22 cellular contexts compared by ENCODE assay signal in the genomic region with DNA sequence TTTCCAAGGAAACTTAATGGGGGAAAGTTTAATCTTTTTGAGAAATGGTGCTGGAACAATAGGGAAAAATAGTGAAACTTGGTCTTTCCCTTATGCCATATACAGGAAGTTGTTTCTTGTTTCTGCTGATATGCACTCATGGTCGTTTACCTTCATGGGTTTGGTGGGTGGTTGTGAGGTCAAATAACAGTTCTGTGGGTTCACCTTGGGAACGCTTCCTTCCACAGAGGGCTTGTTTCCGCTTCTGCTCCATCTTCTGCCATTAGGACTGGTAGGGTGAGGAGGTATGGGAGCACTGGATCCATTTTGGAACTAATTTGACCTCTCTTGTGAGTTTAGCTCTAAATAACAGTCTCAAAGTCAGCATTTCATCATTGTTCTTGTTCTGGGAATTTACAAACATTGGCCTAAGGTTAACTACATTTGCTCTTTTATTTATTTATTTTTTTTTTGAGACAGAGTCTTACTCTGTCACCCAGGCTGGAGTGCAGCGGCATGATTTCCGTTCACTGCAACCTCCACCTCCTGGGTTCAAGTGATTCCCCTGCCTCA. TPM values are rescaled to one million over a fixed set of nuclear protein-coding genes. Genes with fewer than 3 reads are reported as not detected.
DNase-seq lines count a peak whose midpoint lies in the region; ATAC-seq, FAIRE-seq and TF ChIP-seq lines count a peak whose summit lies in the region.
"Had no signal": no experiment of that assay in that cellular context is flagged by ENCODE, and none has a peak within 500 bp of the region (broad histone marks: within the 10 kb centered on the region; RNA-seq: fewer than 3 reads in every experiment).

No MANE protein-coding gene starts in this region.

- no peaks in the 10 kb centered on the region for H3K79me2 ChIP-seq in DND-41 (ENCODE audit: insufficient read depth, low read length)
- H3K79me2 ChIP-seq in K562 (ENCODE audit: control insufficient read depth, insufficient read depth, low read length): no peaks in the 10 kb centered on the region

- FAIRE-seq in K562 (lab: Jason Lieb, UNC): no peak
- FAIRE-seq: A549, G401.6, GM12892 had no signal

- 69% methylated on average over 5 of the region's 5 CpGs for WGBS in K562 (ENCODE audit: insufficient coverage, low coverage, missing lambda C conversion rate)
- WGBS in right lobe of liver (ENCODE audit: insufficient coverage, low coverage, low lambda C conversion rate, missing lambda C conversion rate): 53% methylated on average over 4 of the region's 5 CpGs

- TF ChIP-seq RAD21 in K562 (CRISPR knock-in tag; conservative IDR thresholded peaks at IDR 0.05 in 1 of 2, IDR thresholded peaks at IDR 0.05 in 1 of 2): no peak

- no TSS peak for BruUV-seq in K562 (replicated peaks; lab: Mats Ljungman, UMichigan)

- H4K20me1 ChIP-seq in BLaER1: no peaks in the 10 kb centered on the region
- H4K20me1 ChIP-seq in DND-41 (ENCODE audit: insufficient read depth, low read length): no peaks in the 10 kb centered on the region
- no peaks in the 10 kb centered on the region for H4K20me1 ChIP-seq in K562 (replicated peaks; ENCODE audit: control insufficient read depth, insufficient read depth, low read length)

- DNase-seq in DND-41 (no peak), K562 (ENCODE audit: extremely low read depth in 1 of 4, low spot score in 3 of 4) (no peak), right lobe of liver (no peak), colonic mucosa (no peak), pons (ENCODE audit: low spot score) (no peak)
- DNase-seq in activated naive CD4-positive, alpha-beta T cell treated with anti-CD3 and anti-CD28 coated beads, Interleukin-2, amount 50 U/mL, for 16 hours: no peak
- DNase-seq: 8988T; ACHN; AML-193; BE2C; Calu3; CD4-positive, CD25-positive, alpha-beta regulatory T cell; COR-L47; DMS53; DMS79 treated with DMSO at 0.1 percent for 48 hours; HFFc6 had no signal

- H3K27ac ChIP-seq in BLaER1: no peak overlapping the region
- H3K27ac ChIP-seq in DND-41 (ENCODE audit: low read length): no peak overlapping the region
- H3K27ac ChIP-seq in K562 (ENCODE audit: extremely low read depth, low read depth, low read length): no peak overlapping the region
- no peak overlapping the region for H3K27ac ChIP-seq in right lobe of liver
- H3K27ac ChIP-seq in colonic mucosa: no peak overlapping the region
- H3K27ac ChIP-seq: A549, C4-2B had no signal

- H3K4me1 ChIP-seq in BLaER1 (peaks cover 29% of the 10 kb centered on the region), DND-41 (ENCODE audit: insufficient read depth, low read length) (no peaks in the 10 kb centered on the region), K562 (replicated peaks in 1 of 2; ENCODE audit: control insufficient read depth in 2 of 2, insufficient read depth in 2 of 2, low read length in 2 of 2) (no peaks in the 10 kb centered on the region; a peak in 1 of 5 replicates), right lobe of liver (peaks cover 0 to 10% (median 0%) of the 10 kb centered on the region in 4 donors), colonic mucosa (peaks cover 3% of the 10 kb centered on the region)
- H3K4me1 ChIP-seq: A549, BE2C, HAP-1 had no signal

- H3K9me3 ChIP-seq in BLaER1 (no peaks in the 10 kb centered on the region), DND-41 (ENCODE audit: insufficient read depth, low read length, severe bottlenecking) (no peaks in the 10 kb centered on the region), K562 (replicated peaks; ENCODE audit: control insufficient read depth, insufficient read depth, low read depth, low read length) (no peaks in the 10 kb centered on the region), right lobe of liver (no peaks in the 10 kb centered on the region), colonic mucosa (no peaks in the 10 kb centered on the region)
- H3K9me3 ChIP-seq: A549, BE2C, HAP-1 had no signal

- H2AFZ ChIP-seq in DND-41 (ENCODE audit: low read depth, low read length) (peak overlapping the region; percentile 10; the same call in 1 of the 2 replicates), K562 (ENCODE audit: low read depth, low read length) (peak overlapping the region; percentile 83)

- intact Hi-C loops in K562 (cut with micrococcal nuclease) (no loop called here), right lobe of liver (cut with DNase I) (no loop called here), colonic mucosa (cut with DNase I) (no loop called here)

- peak overlapping the region; percentile 40 for H3K4me2 ChIP-seq in BLaER1
- H3K4me2 ChIP-seq in DND-41 (ENCODE audit: insufficient read depth, low read length): no peak overlapping the region
- H3K4me2 ChIP-seq in K562 (ENCODE audit: insufficient read depth, low read length): no peak overlapping the region

- in situ Hi-C loops in K562 (cut with MboI): no loop called here

- CTCF ChIA-PET in K562 (lab: Yijun Ruan, JAX; ENCODE audit: low intra/inter-chr PET ratio): no interaction called here

- H3K9ac ChIP-seq in BLaER1 (no peak overlapping the region), DND-41 (ENCODE audit: low read depth, low read length) (no peak overlapping the region), K562 (ENCODE audit: insufficient read depth in 1 of 2, low read depth in 2 of 2, low read length in 2 of 2) (no peak overlapping the region), colonic mucosa (ENCODE audit: low read depth in 2 of 2, low read length in 2 of 2) (no peak overlapping the region)

- TF ChIP-seq POLR2A in K562 (conservative IDR thresholded peaks at IDR 0.05) (no peak), right lobe of liver (IDR thresholded peaks at IDR 0.05) (no peak)

- ATAC-seq in DND-41 (ENCODE audit: insufficient read depth, low read depth) (no peak), K562 (no peak), right lobe of liver (peak; percentile 52 to 74 (median 63))

- H3K27me3 ChIP-seq in BLaER1 (no peaks in the 10 kb centered on the region), DND-41 (ENCODE audit: insufficient read depth, low read length, poor library complexity) (no peaks in the 10 kb centered on the region), K562 (ENCODE audit: control insufficient read depth in 2 of 2, insufficient read depth in 2 of 2, low read length in 2 of 2) (no peaks in the 10 kb centered on the region; a peak in 1 of 5 replicates), right lobe of liver (no peaks in the 10 kb centered on the region), colonic mucosa (no peaks in the 10 kb centered on the region)

- H3K9me1 ChIP-seq in K562 (ENCODE audit: control insufficient read depth, insufficient read depth, low read length): no peaks in the 10 kb centered on the region

- TF ChIP-seq EP300 in K562 (IDR thresholded peaks at IDR 0.05; ENCODE audit: low read length): no peak

- TF ChIP-seq CTCF in DND-41 (IDR thresholded peaks at IDR 0.05; ENCODE audit: borderline replicate concordance, extremely low read depth, low read length, poor library complexity, severe bottlenecking) (no peak), K562 (IDR thresholded peaks at IDR 0.05 in 2 of 3, conservative IDR thresholded peaks at IDR 0.05 in 1 of 3; ENCODE audit: insufficient read depth in 2 of 3, low read depth in 1 of 3, low read length in 3 of 3) (no peak), right lobe of liver (IDR thresholded peaks at IDR 0.05) (no peak), colonic mucosa (IDR thresholded peaks at IDR 0.05) (no peak)

- H3K36me3 ChIP-seq in BLaER1 (no peaks in the 10 kb centered on the region), DND-41 (ENCODE audit: insufficient read depth, low read length) (no peaks in the 10 kb centered on the region), K562 (ENCODE audit: control insufficient read depth, insufficient read depth, low read length) (no peaks in the 10 kb centered on the region), right lobe of liver (no peaks in the 10 kb centered on the region), colonic mucosa (no peaks in the 10 kb centered on the region)
- H3K36me3 ChIP-seq: BE2C, HAP-1 had no signal

- POLR2A ChIA-PET in K562 (lab: Yijun Ruan, JAX): interaction anchor here (0.6 to 1.4 kb wide), 3 partner anchors 21 to 69 kb away, joined by 3 read pairs; no protein-coding TSS in a partner anchor

- H3K4me3 ChIP-seq in BLaER1: no peak overlapping the region
- no peak overlapping the region for H3K4me3 ChIP-seq in DND-41 (ENCODE audit: low read depth in 1 of 2, low read length in 2 of 2)
- H3K4me3 ChIP-seq in K562: no peak overlapping the region
- no peak overlapping the region for H3K4me3 ChIP-seq in right lobe of liver
- no peak overlapping the region for H3K4me3 ChIP-seq in colonic mucosa
- H3K4me3 ChIP-seq: A549, HAP-1 had no signal

RNA-seq across cellular contexts. Expression of gene RELA, which starts 17.6 kb away (rescaled TPM):
- total RNA-seq in K562 (2011; cell fraction: chromatin; rRNA removed; ENCODE audit: low replicate concordance): 79.5 and 201 TPM in 2 replicates
- total RNA-seq in K562 (2011; cell fraction: nucleolus; rRNA removed): 107 and 114 TPM in 2 replicates
- total RNA-seq in K562 (2011; cell fraction: nucleoplasm; rRNA removed): 101 and 117 TPM in 2 replicates
- total RNA-seq in K562 (2014; rRNA removed) (33.4 and 37.6 TPM in 2 replicates), K562 (2014; rRNA removed; fragmentation: Illumina TruSeq; extraction: Trizol) (13.6 and 14.2 TPM in 2 replicates), K562 (2015; rRNA removed; fragmentation: Illumina TruSeq; extraction: Trizol) (20.6 and 21.0 TPM in 2 replicates), K562 (2021) (52.2 and 62.0 TPM in 2 replicates), right lobe of liver (10 to 100 TPM; 27.8 to 51.1 (median 41.9) TPM), colonic mucosa (10 to 100 TPM; 58.7 to 68.3 TPM)
- polyA plus RNA-seq in K562 (2011; rRNA removed) (17.0 and 30.8 TPM in 2 replicates), K562 (2014; fragmentation: Illumina TruSeq; extraction: Trizol) (46.8 and 67.4 TPM in 2 replicates), K562 (2014; fragmentation: Nextera tagmentation; extraction: Ambion mirVana) (1 to 10 TPM; 6.0 to 6.4 TPM), K562 (2014; rRNA removed) (30.1 and 31.1 TPM in 2 replicates)
- 15.4 and 23.1 TPM in 2 replicates for polyA plus RNA-seq in K562 (2011; cell fraction: cytosol; rRNA removed)
- 129 and 168 TPM in 2 replicates for polyA plus RNA-seq in K562 (2011; cell fraction: nucleus; rRNA removed)
- 45.8 and 53.1 TPM in 2 replicates for polyA plus RNA-seq in K562 (2012)
- polyA minus RNA-seq in K562 (2011; rRNA and poly(A)+ RNA removed): 24.3 and 24.4 TPM in 2 replicates
- polyA minus RNA-seq in K562 (2011; cell fraction: cytosol; rRNA and poly(A)+ RNA removed): 25.8 and 34.8 TPM in 2 replicates
- 58.0 and 73.5 TPM in 2 replicates for polyA minus RNA-seq in K562 (2011; cell fraction: nucleus; rRNA and poly(A)+ RNA removed)

RNA-seq across cellular contexts. Expression of gene KAT5, which starts 31.8 kb away (rescaled TPM):
- 44.9 and 134 TPM in 2 replicates for total RNA-seq in K562 (2011; cell fraction: chromatin; rRNA removed; ENCODE audit: low replicate concordance)
- total RNA-seq in K562 (2011; cell fraction: nucleolus; rRNA removed): 81.0 and 82.1 TPM in 2 replicates
- total RNA-seq in K562 (2011; cell fraction: nucleoplasm; rRNA removed): 51.7 and 58.3 TPM in 2 replicates
- total RNA-seq in K562 (2014; rRNA removed) (59.6 and 74.1 TPM in 2 replicates), K562 (2014; rRNA removed; fragmentation: Illumina TruSeq; extraction: Trizol) (28.8 and 34.4 TPM in 2 replicates), K562 (2015; rRNA removed; fragmentation: Illumina TruSeq; extraction: Trizol) (52.7 and 57.5 TPM in 2 replicates), K562 (2021) (68.3 and 76.8 TPM in 2 replicates), right lobe of liver (10 to 100 TPM; 17.8 to 30.4 (median 24.0) TPM), colonic mucosa (10 to 100 TPM; 65.3 to 83.4 TPM)
- polyA plus RNA-seq in K562 (2011; rRNA removed) (42.4 and 57.9 TPM in 2 replicates), K562 (2014; fragmentation: Illumina TruSeq; extraction: Trizol) (63.3 and 66.5 TPM in 2 replicates), K562 (2014; fragmentation: Nextera tagmentation; extraction: Ambion mirVana) (10 to 100 TPM in 1 of 2 experiments, 1 to 10 TPM in 1; 3.6 to 12.9 TPM), K562 (2014; rRNA removed) (68.4 and 75.4 TPM in 2 replicates)
- 44.4 and 53.1 TPM in 2 replicates for polyA plus RNA-seq in K562 (2011; cell fraction: cytosol; rRNA removed)
- polyA plus RNA-seq in K562 (2011; cell fraction: nucleus; rRNA removed): 70.2 and 76.3 TPM in 2 replicates
- polyA plus RNA-seq in K562 (2012): 52.3 and 56.9 TPM in 2 replicates
- polyA minus RNA-seq in K562 (2011; rRNA and poly(A)+ RNA removed): 47.1 and 62.6 TPM in 2 replicates
- polyA minus RNA-seq in K562 (2011; cell fraction: cytosol; rRNA and poly(A)+ RNA removed): 27.5 and 38.4 TPM in 2 replicates
- 32.3 and 44.0 TPM in 2 replicates for polyA minus RNA-seq in K562 (2011; cell fraction: nucleus; rRNA and poly(A)+ RNA removed)

RNA-seq across cellular contexts. Expression of gene RNASEH2C, which starts 40.3 kb away (rescaled TPM):
- 43.1 and 99.3 TPM in 2 replicates for total RNA-seq in K562 (2011; cell fraction: chromatin; rRNA removed; ENCODE audit: low replicate concordance)
- total RNA-seq in K562 (2011; cell fraction: nucleolus; rRNA removed): 62.9 and 67.9 TPM in 2 replicates
- total RNA-seq in K562 (2011; cell fraction: nucleoplasm; rRNA removed): 55.1 and 61.4 TPM in 2 replicates
- total RNA-seq in K562 (2014; rRNA removed) (64.4 and 78.1 TPM in 2 replicates), K562 (2014; rRNA removed; fragmentation: Illumina TruSeq; extraction: Trizol) (9.0 and 11.7 TPM in 2 replicates), K562 (2015; rRNA removed; fragmentation: Illumina TruSeq; extraction: Trizol) (15.1 and 15.6 TPM in 2 replicates), K562 (2021) (78.2 and 87.2 TPM in 2 replicates), right lobe of liver (10 to 100 TPM; 16.8 to 39.1 (median 26.1) TPM), colonic mucosa (10 to 100 TPM; 26.1 to 58.1 TPM)
- polyA plus RNA-seq in K562 (2011; rRNA removed) (33.2 and 33.8 TPM in 2 replicates), K562 (2014; fragmentation: Illumina TruSeq; extraction: Trizol) (15.6 and 15.9 TPM in 2 replicates), K562 (2014; fragmentation: Nextera tagmentation; extraction: Ambion mirVana) (1 to 10 TPM; 5.4 to 9.4 TPM), K562 (2014; rRNA removed) (63.2 and 75.9 TPM in 2 replicates)
- 33.5 and 84.3 TPM in 2 replicates for polyA plus RNA-seq in K562 (2011; cell fraction: cytosol; rRNA removed)
- polyA plus RNA-seq in K562 (2011; cell fraction: nucleus; rRNA removed): 65.0 and 106 TPM in 2 replicates
- polyA plus RNA-seq in K562 (2012): 32.9 and 41.4 TPM in 2 replicates
- polyA minus RNA-seq in K562 (2011; rRNA and poly(A)+ RNA removed): 10.3 and 11.0 TPM in 2 replicates
- polyA minus RNA-seq in K562 (2011; cell fraction: cytosol; rRNA and poly(A)+ RNA removed): 9.4 and 19.7 TPM in 2 replicates
- polyA minus RNA-seq in K562 (2011; cell fraction: nucleus; rRNA and poly(A)+ RNA removed): 27.5 and 27.6 TPM in 2 replicates

RNA-seq across cellular contexts. Expression of gene SIPA1, which starts 42.4 kb away (rescaled TPM):
- total RNA-seq in K562 (2011; cell fraction: chromatin; rRNA removed; ENCODE audit: low replicate concordance): 26.8 and 126 TPM in 2 replicates
- 79.4 and 96.4 TPM in 2 replicates for total RNA-seq in K562 (2011; cell fraction: nucleolus; rRNA removed)
- 35.7 and 43.0 TPM in 2 replicates for total RNA-seq in K562 (2011; cell fraction: nucleoplasm; rRNA removed)
- total RNA-seq in K562 (2014; rRNA removed): 45.7 and 56.0 TPM in 2 replicates
- 12.4 and 14.2 TPM in 2 replicates for total RNA-seq in K562 (2014; rRNA removed; fragmentation: Illumina TruSeq; extraction: Trizol)
- 28.3 and 29.2 TPM in 2 replicates for total RNA-seq in K562 (2015; rRNA removed; fragmentation: Illumina TruSeq; extraction: Trizol)
- 83.1 and 85.8 TPM in 2 replicates for total RNA-seq in K562 (2021)
- 16.8 and 31.3 TPM in 2 replicates for polyA plus RNA-seq in K562 (2011; rRNA removed)
- 19.5 and 74.2 TPM in 2 replicates for polyA plus RNA-seq in K562 (2011; cell fraction: cytosol; rRNA removed)
- polyA plus RNA-seq in K562 (2011; cell fraction: nucleus; rRNA removed): 72.0 and 175 TPM in 2 replicates
- 54.8 and 65.0 TPM in 2 replicates for polyA plus RNA-seq in K562 (2012)
- polyA plus RNA-seq in K562 (2014; fragmentation: Illumina TruSeq; extraction: Trizol): 15.5 and 30.0 TPM in 2 replicates
- polyA plus RNA-seq in K562 (2014; fragmentation: Nextera tagmentation; extraction: Ambion mirVana): 1 to 10 TPM in 1 of 2 experiments, under 1 TPM in 1; 0.25 to 1.4 TPM
- 34.7 and 37.2 TPM in 2 replicates for polyA plus RNA-seq in K562 (2014; rRNA removed)
- 15.4 and 26.3 TPM in 2 replicates for polyA minus RNA-seq in K562 (2011; rRNA and poly(A)+ RNA removed)
- 43.1 and 44.1 TPM in 2 replicates for polyA minus RNA-seq in K562 (2011; cell fraction: cytosol; rRNA and poly(A)+ RNA removed)
- polyA minus RNA-seq in K562 (2011; cell fraction: nucleus; rRNA and poly(A)+ RNA removed): 26.3 and 33.0 TPM in 2 replicates
- 10 to 100 TPM; 21.1 to 34.1 (median 25.3) TPM for total RNA-seq in right lobe of liver
- total RNA-seq in colonic mucosa: 10 to 100 TPM; 21.0 to 33.0 TPM

Comparison
In these comparisons a context has a peak if more than half of its experiments do, and no peak if none do; other contexts are left out.
1. ATAC-seq: peak in right lobe of liver (4 of 4); none in DND-41 (single experiment) and K562 (single experiment).